ENCODE assay signal across 10 cellular contexts in the genomic region with DNA sequence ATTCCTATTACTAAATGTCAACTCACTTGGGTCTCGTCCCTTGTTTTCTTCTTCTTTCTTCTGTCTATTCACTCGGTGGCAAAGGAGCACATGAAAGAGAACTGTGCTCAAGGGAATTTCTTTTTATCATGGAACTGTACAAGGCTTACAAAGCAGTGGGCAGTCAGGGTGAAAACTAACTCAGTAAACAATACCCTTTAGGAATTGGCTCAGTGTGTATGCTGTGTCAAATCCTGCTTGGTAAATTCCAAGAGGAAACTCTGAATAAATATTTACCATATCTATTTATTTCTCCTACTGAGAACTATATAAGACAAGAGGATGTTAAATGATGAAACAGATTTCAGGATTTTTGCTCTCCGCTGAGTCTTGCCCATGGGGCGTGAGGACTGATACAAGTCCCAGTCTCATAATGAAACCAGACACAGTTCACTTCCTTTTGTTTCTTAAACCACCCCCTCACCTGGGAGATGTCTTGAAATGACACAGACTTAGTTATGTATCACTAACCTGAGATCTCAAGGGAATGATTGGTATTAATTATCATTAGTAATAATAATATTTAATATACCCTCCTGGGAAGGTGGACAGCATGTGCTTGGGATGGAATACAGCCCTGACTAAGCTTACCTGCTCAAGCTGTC.
DNase-seq lines count a peak whose midpoint lies in the region; ATAC-seq and TF ChIP-seq lines count a peak whose summit lies in the region.
"Had no signal": no experiment of that assay in that cellular context is flagged by ENCODE, and none has a peak within 500 bp of the region (broad histone marks: within the 10 kb centered on the region; RNA-seq: fewer than 3 reads in every experiment).

No MANE protein-coding gene starts in this region.

- no peak for TF ChIP-seq CTCF in WERI-Rb-1 (IDR thresholded peaks at IDR 0.05; ENCODE audit: low read depth, low read length)

- H2BK12ac ChIP-seq in neuronal stem cell (ENCODE audit: low read length), result no peak overlapping the region

- peaks cover 1 to 9% of the 10 kb centered on the region in 2 donors for H3K4me1 ChIP-seq in neuronal stem cell (ENCODE audit: control insufficient read depth in 2 of 2, insufficient read depth in 1 of 2, low read depth in 1 of 2, low read length in 2 of 2)

- H3K9me3 ChIP-seq in WERI-Rb-1 (ENCODE audit: severe bottlenecking), result peaks cover 2% of the 10 kb centered on the region
- peaks cover 0 to 4% of the 10 kb centered on the region in 2 donors for H3K9me3 ChIP-seq in neuronal stem cell (replicated peaks in 1 of 2; ENCODE audit: control insufficient read depth in 2 of 2, insufficient read depth in 1 of 2, low read depth in 1 of 2, low read length in 2 of 2)

- H2AFZ ChIP-seq in neuronal stem cell (ENCODE audit: low read length), result no peak overlapping the region

- peak overlapping the region; percentile 87 for H3K27ac Mint-ChIP-seq in memory B cell

- H2AK5ac ChIP-seq in neuronal stem cell (ENCODE audit: low read depth, low read length), result no peak overlapping the region

- H3K4me3 ChIP-seq in WERI-Rb-1 (ENCODE audit: low read depth, low read length) (no peak overlapping the region), neuronal stem cell (ENCODE audit: low read length in 2 of 2) (no peak overlapping the region)

- H3K4me1 Mint-ChIP-seq in memory B cell, result peaks cover 43% of the 10 kb centered on the region

- H4K91ac ChIP-seq in neuronal stem cell (ENCODE audit: low read depth, low read length, poor library complexity), result no peak overlapping the region

- H3K18ac ChIP-seq in neuronal stem cell (ENCODE audit: low read length), result no peak overlapping the region

- no peak overlapping the region for H3K4me3 Mint-ChIP-seq in memory B cell

- H3K23ac ChIP-seq in neuronal stem cell (ENCODE audit: low read depth, low read length, poor library complexity), result no peak overlapping the region

- no peaks in the 10 kb centered on the region for H3K36me3 ChIP-seq in WERI-Rb-1
- H3K36me3 ChIP-seq in neuronal stem cell (replicated peaks in 1 of 2; ENCODE audit: control insufficient read depth in 2 of 2, insufficient read depth in 2 of 2, low read length in 2 of 2), result peaks cover 0 to 3% of the 10 kb centered on the region in 2 donors

- no peak overlapping the region for H2BK120ac ChIP-seq in neuronal stem cell (ENCODE audit: low read depth, low read length)

- H3K27ac ChIP-seq in WERI-Rb-1, result no peak overlapping the region
- H3K27ac ChIP-seq in neuronal stem cell (replicated peaks; ENCODE audit: low read length), result no peak overlapping the region

- no peak overlapping the region for H3K4ac ChIP-seq in neuronal stem cell (ENCODE audit: low read length)

- H2BK5ac ChIP-seq in neuronal stem cell (ENCODE audit: low read length), result no peak overlapping the region

- H2BK15ac ChIP-seq in neuronal stem cell (ENCODE audit: low read length), result no peak overlapping the region

- H4K8ac ChIP-seq in neuronal stem cell (ENCODE audit: low read depth, low read length), result no peak overlapping the region

- H3K27me3 ChIP-seq in WERI-Rb-1 (ENCODE audit: insufficient read depth, low read depth, severe bottlenecking) (no peaks in the 10 kb centered on the region), neuronal stem cell (ENCODE audit: control insufficient read depth in 3 of 3, insufficient read depth in 3 of 3, low read depth in 1 of 3, low read length in 3 of 3) (no peaks in the 10 kb centered on the region)

- ATAC-seq in GM18861 (IDR thresholded peaks at IDR 0.05; ENCODE audit: unreplicated experiment) (peak; percentile 96), GM21619 (IDR thresholded peaks at IDR 0.05; ENCODE audit: unreplicated experiment) (peak; percentile 86), HG03520 (IDR thresholded peaks at IDR 0.05; ENCODE audit: unreplicated experiment) (peak; percentile 92), memory B cell (ENCODE audit: low read depth) (peak; percentile 83)

- no peak overlapping the region for H3K9ac ChIP-seq in neuronal stem cell (ENCODE audit: low read depth, low read length, poor library complexity)

- H3K9me3 Mint-ChIP-seq in memory B cell, result peaks cover 4% of the 10 kb centered on the region

- H3K36me3 Mint-ChIP-seq in memory B cell, result peaks cover 10% of the 10 kb centered on the region

- WGBS in neuronal stem cell (ENCODE audit: extremely low coverage in 2 of 2, insufficient read length in 2 of 2, insufficient replicate concordance in 1 of 2), 2 donors, result no CpG with 5 or more reads among the region's 4 CpGs

- DNase-seq in memory B cell (ENCODE audit: low spot score in 2 of 2) (peak in 1 of 2 donors; percentile 54), UCSD-AML1 (lab: John Stamatoyannopoulos, UW; ENCODE audit: unreplicated experiment) (no peak), WERI-Rb-1 (no peak), neuronal stem cell (ENCODE audit: low spot score) (no peak), 8988T (no peak)
- DNase-seq: activated CD8-positive, alpha-beta memory T cell treated with anti-CD3 and anti-CD28 coated beads for 24 hours; NCI-H2227 treated with DMSO at 0.1 percent for 48 hours had no signal

- H3K79me1 ChIP-seq in neuronal stem cell (ENCODE audit: low read depth, low read length), result no peaks in the 10 kb centered on the region

- no peaks in the 10 kb centered on the region for H3K27me3 Mint-ChIP-seq in memory B cell

- no peak overlapping the region for H3K14ac ChIP-seq in neuronal stem cell (ENCODE audit: low read length)

- no peak overlapping the region for H3K4me2 ChIP-seq in neuronal stem cell (ENCODE audit: insufficient read depth, low read length, poor library complexity, severe bottlenecking)
